In genomic region chr3:119602676-119603075, GRCh38 we compare ENCODE assay signal across 22 cellular contexts. TPM values are rescaled to one million over a fixed set of nuclear protein-coding genes. Genes with fewer than 3 reads are reported as not detected.
DNase-seq lines count a peak whose midpoint lies in the region; ATAC-seq, FAIRE-seq and TF ChIP-seq lines count a peak whose summit lies in the region.
"Had no signal": no experiment of that assay in that cellular context is flagged by ENCODE, and none has a peak within 500 bp of the region (broad histone marks: within the 10 kb centered on the region; RNA-seq: fewer than 3 reads in every experiment).

No MANE protein-coding gene starts in this region.

- H3K4me2 ChIP-seq in neural progenitor cell: no peak overlapping the region
- H3K4me2 ChIP-seq: BLaER1 had no signal

- peaks cover 4% of the 10 kb centered on the region for H3K4me1 ChIP-seq in neural progenitor cell

- no peaks in the 10 kb centered on the region for H4K20me1 ChIP-seq in neural progenitor cell (ENCODE audit: low read depth)
- H4K20me1 ChIP-seq: BLaER1 had no signal

- no peak for TF ChIP-seq CTCF in GM12865 (IDR thresholded peaks at IDR 0.05; ENCODE audit: insufficient read depth, low read depth, low read length, missing control alignments)
- TF ChIP-seq CTCF in neural progenitor cell (IDR thresholded peaks at IDR 0.05): no peak

- peaks cover 46% of the 10 kb centered on the region for H3K4me1 Mint-ChIP-seq in dendritic cell treated with granulocyte-macrophage colony-stimulating factor and Interleukin-4, amounts not matched to agents 40 ng/mL and 50 ng/mL, for 4 days (ENCODE audit: low read depth)
- no peaks in the 10 kb centered on the region for H3K4me1 Mint-ChIP-seq in neural progenitor cell

- no peaks in the 10 kb centered on the region for H3K36me3 Mint-ChIP-seq in dendritic cell treated with granulocyte-macrophage colony-stimulating factor and Interleukin-4, amounts not matched to agents 40 ng/mL and 50 ng/mL, for 4 days (ENCODE audit: low read depth)
- no peaks in the 10 kb centered on the region for H3K36me3 Mint-ChIP-seq in neural progenitor cell
- H3K36me3 Mint-ChIP-seq: CD8-positive, alpha-beta T cell had no signal

- no peak overlapping the region for H3K4me3 Mint-ChIP-seq in dendritic cell treated with granulocyte-macrophage colony-stimulating factor and Interleukin-4, amounts not matched to agents 40 ng/mL and 50 ng/mL, for 4 days
- H3K4me3 Mint-ChIP-seq in neural progenitor cell: no peak overlapping the region
- H3K4me3 Mint-ChIP-seq: CD8-positive, alpha-beta T cell had no signal

- ATAC-seq in GM21423 (IDR thresholded peaks at IDR 0.05; ENCODE audit: unreplicated experiment): no peak
- ATAC-seq: CD8-positive, alpha-beta T cell had no signal

- intact Hi-C loops in dendritic cell treated with granulocyte-macrophage colony-stimulating factor and Interleukin-4, amounts not matched to agents 40 ng/mL and 50 ng/mL, for 4 days (cut with micrococcal nuclease): loop anchor here (5.0 kb wide), 1 partner anchor 55 kb away; no protein-coding TSS in a partner anchor

- peak; percentile 79 for FAIRE-seq in GM19239 (lab: Jason Lieb, UNC)

- DNase-seq in GM12865 (ENCODE audit: low read depth): no peak
- no peak for DNase-seq in GM19239 (ENCODE audit: insufficient read length, low spot score)
- DNase-seq in neural progenitor cell (ENCODE audit: low spot score): no peak
- no peak for DNase-seq in NCI-H2081 treated with DMSO at 0.1 percent for 48 hours (lab: John Stamatoyannopoulos, UW)
- DNase-seq in SKM-1 treated with dmso at 0.1 percent for 144 hours (lab: John Stamatoyannopoulos, UW; ENCODE audit: unreplicated experiment): no peak
- DNase-seq in NCI-H1092 treated with DMSO at 0.1 percent for 48 hours (lab: John Stamatoyannopoulos, UW): no peak
- DNase-seq: Calu3; CD8-positive, alpha-beta T cell; GF-D8; GM23248; Kasumi-1; MG63; NCI-H1105; NCI-H2081; NCI-H510A; NCI-H774; OCI-M1; Right ventricle myocardium superior had no signal

- H3F3A ChIP-seq in neural progenitor cell (ENCODE audit: low read depth): no peaks in the 10 kb centered on the region

- no peaks in the 10 kb centered on the region for H3K27me3 ChIP-seq in neural progenitor cell
- H3K27me3 ChIP-seq: BLaER1, MG63 had no signal

- no peaks in the 10 kb centered on the region for H3K36me3 ChIP-seq in neural progenitor cell
- H3K36me3 ChIP-seq: BLaER1, MG63 had no signal

- no peaks in the 10 kb centered on the region for H3K79me2 ChIP-seq in neural progenitor cell (ENCODE audit: low read depth)

- no peaks in the 10 kb centered on the region for H3K9me3 ChIP-seq in neural progenitor cell (ENCODE audit: low read depth)
- H3K9me3 ChIP-seq: BLaER1 had no signal

- H3K9me3 Mint-ChIP-seq in dendritic cell treated with granulocyte-macrophage colony-stimulating factor and Interleukin-4, amounts not matched to agents 40 ng/mL and 50 ng/mL, for 4 days: no peaks in the 10 kb centered on the region
- no peaks in the 10 kb centered on the region for H3K9me3 Mint-ChIP-seq in neural progenitor cell
- H3K9me3 Mint-ChIP-seq: CD8-positive, alpha-beta T cell had no signal

- no peak overlapping the region for H3K9ac ChIP-seq in neural progenitor cell
- H3K9ac ChIP-seq: BLaER1, GM23248 had no signal

- peak overlapping the region; percentile 65 for H2AFZ ChIP-seq in neural progenitor cell (replicated peaks)
- H2AFZ ChIP-seq: GM23248 had no signal

- peak overlapping the region; percentile 12 for H3K27ac Mint-ChIP-seq in dendritic cell treated with granulocyte-macrophage colony-stimulating factor and Interleukin-4, amounts not matched to agents 40 ng/mL and 50 ng/mL, for 4 days
- H3K27ac Mint-ChIP-seq in neural progenitor cell: no peak overlapping the region
- H3K27ac Mint-ChIP-seq: CD8-positive, alpha-beta T cell had no signal

- H3K27ac ChIP-seq in neural progenitor cell: no peak overlapping the region
- H3K27ac ChIP-seq: BLaER1, GM23248 had no signal

- H3K27me3 Mint-ChIP-seq in dendritic cell treated with granulocyte-macrophage colony-stimulating factor and Interleukin-4, amounts not matched to agents 40 ng/mL and 50 ng/mL, for 4 days: no peaks in the 10 kb centered on the region
- peaks cover 3% of the 10 kb centered on the region for H3K27me3 Mint-ChIP-seq in neural progenitor cell (ENCODE audit: insufficient read depth, low read depth)

- H3K4me3 ChIP-seq in GM12865 (ENCODE audit: low read depth, low read length): peak overlapping the region; percentile 58
- H3K4me3 ChIP-seq in neural progenitor cell: no peak overlapping the region
- H3K4me3 ChIP-seq: BLaER1, GM23248, MG63 had no signal

RNA-seq across cellular contexts. Expression of gene PLA1A, which starts 5.0 kb away (rescaled TPM):
- total RNA-seq in neural progenitor cell (ENCODE audit: low replicate concordance): not detected in 2 replicates
- total RNA-seq: A673; CD8-positive, alpha-beta T cell; GM23248 had no signal

RNA-seq across cellular contexts. Expression of gene ADPRH, which starts 23.4 kb away (rescaled TPM):
- 0.77 and 1.4 TPM in 2 replicates for total RNA-seq in neural progenitor cell (ENCODE audit: low replicate concordance)

RNA-seq across cellular contexts. Expression of gene CD80, which starts 43.3 kb away (rescaled TPM):
- 0.30 TPM in 1 of 2 replicates, not detected in the other for total RNA-seq in neural progenitor cell (ENCODE audit: low replicate concordance)
- total RNA-seq: A673, Calu3, GM23248, Right ventricle myocardium superior had no signal

RNA-seq across cellular contexts. Expression of gene POPDC2, which starts 57.7 kb away (rescaled TPM):
- 0.95 and 1.5 TPM in 2 replicates for total RNA-seq in neural progenitor cell (ENCODE audit: low replicate concordance)
- total RNA-seq: GM23248 had no signal
